Comparison of ENCODE assay signal across 1 cellular context in the genomic region with DNA sequence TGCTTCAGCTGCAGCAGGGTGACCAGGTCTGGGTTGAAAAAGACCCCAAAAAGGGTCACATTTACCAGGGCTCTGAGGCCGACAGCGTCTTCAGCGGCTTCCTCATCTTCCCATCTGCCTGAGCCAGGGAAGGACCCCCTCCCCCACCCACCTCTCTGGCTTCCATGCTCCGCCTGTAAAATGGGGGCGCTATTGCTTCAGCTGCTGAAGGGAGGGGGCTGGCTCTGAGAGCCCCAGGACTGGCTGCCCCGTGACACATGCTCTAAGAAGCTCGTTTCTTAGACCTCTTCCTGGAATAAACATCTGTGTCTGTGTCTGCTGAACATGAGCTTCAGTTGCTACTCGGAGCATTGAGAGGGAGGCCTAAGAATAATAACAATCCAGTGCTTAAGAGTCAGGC.
TF ChIP-seq lines count a peak whose summit lies in the region.

No MANE protein-coding gene starts in this region.

TF ChIP-seq in HCT116, 20 proteins besides CTCF, POLR2A, EP300 and RAD21 (continued from another document):
- TF ChIP-seq, protein P1, sequence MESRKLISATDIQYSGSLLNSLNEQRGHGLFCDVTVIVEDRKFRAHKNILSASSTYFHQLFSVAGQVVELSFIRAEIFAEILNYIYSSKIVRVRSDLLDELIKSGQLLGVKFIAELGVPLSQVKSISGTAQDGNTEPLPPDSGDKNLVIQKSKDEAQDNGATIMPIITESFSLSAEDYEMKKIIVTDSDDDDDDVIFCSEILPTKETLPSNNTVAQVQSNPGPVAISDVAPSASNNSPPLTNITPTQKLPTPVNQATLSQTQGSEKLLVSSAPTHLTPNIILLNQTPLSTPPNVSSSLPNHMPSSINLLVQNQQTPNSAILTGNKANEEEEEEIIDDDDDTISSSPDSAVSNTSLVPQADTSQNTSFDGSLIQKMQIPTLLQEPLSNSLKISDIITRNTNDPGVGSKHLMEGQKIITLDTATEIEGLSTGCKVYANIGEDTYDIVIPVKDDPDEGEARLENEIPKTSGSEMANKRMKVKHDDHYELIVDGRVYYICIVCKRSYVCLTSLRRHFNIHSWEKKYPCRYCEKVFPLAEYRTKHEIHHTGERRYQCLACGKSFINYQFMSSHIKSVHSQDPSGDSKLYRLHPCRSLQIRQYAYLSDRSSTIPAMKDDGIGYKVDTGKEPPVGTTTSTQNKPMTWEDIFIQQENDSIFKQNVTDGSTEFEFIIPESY (IDR thresholded peaks at IDR 0.05; ENCODE audit: extremely low read depth, insufficient replicate concordance, low read length), result no peak
- no peak for TF ChIP-seq SIN3A (IDR thresholded peaks at IDR 0.05; ENCODE audit: low read depth)
- TF ChIP-seq ZFX (IDR thresholded peaks at IDR 0.05), result no peak
- no peak for TF ChIP-seq SRF (IDR thresholded peaks at IDR 0.05; ENCODE audit: low read depth)
- no peak for TF ChIP-seq TCF7L2 (IDR thresholded peaks at IDR 0.05; ENCODE audit: borderline replicate concordance, extremely low read depth, insufficient read depth, insufficient read length)
- TF ChIP-seq, protein P2, sequence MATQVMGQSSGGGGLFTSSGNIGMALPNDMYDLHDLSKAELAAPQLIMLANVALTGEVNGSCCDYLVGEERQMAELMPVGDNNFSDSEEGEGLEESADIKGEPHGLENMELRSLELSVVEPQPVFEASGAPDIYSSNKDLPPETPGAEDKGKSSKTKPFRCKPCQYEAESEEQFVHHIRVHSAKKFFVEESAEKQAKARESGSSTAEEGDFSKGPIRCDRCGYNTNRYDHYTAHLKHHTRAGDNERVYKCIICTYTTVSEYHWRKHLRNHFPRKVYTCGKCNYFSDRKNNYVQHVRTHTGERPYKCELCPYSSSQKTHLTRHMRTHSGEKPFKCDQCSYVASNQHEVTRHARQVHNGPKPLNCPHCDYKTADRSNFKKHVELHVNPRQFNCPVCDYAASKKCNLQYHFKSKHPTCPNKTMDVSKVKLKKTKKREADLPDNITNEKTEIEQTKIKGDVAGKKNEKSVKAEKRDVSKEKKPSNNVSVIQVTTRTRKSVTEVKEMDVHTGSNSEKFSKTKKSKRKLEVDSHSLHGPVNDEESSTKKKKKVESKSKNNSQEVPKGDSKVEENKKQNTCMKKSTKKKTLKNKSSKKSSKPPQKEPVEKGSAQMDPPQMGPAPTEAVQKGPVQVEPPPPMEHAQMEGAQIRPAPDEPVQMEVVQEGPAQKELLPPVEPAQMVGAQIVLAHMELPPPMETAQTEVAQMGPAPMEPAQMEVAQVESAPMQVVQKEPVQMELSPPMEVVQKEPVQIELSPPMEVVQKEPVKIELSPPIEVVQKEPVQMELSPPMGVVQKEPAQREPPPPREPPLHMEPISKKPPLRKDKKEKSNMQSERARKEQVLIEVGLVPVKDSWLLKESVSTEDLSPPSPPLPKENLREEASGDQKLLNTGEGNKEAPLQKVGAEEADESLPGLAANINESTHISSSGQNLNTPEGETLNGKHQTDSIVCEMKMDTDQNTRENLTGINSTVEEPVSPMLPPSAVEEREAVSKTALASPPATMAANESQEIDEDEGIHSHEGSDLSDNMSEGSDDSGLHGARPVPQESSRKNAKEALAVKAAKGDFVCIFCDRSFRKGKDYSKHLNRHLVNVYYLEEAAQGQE (IDR thresholded peaks at IDR 0.05; ENCODE audit: low read depth), result no peak
- no peak for TF ChIP-seq JUND (IDR thresholded peaks at IDR 0.05)
